ENCODE assay signal across 1 cellular context in the genomic region with DNA sequence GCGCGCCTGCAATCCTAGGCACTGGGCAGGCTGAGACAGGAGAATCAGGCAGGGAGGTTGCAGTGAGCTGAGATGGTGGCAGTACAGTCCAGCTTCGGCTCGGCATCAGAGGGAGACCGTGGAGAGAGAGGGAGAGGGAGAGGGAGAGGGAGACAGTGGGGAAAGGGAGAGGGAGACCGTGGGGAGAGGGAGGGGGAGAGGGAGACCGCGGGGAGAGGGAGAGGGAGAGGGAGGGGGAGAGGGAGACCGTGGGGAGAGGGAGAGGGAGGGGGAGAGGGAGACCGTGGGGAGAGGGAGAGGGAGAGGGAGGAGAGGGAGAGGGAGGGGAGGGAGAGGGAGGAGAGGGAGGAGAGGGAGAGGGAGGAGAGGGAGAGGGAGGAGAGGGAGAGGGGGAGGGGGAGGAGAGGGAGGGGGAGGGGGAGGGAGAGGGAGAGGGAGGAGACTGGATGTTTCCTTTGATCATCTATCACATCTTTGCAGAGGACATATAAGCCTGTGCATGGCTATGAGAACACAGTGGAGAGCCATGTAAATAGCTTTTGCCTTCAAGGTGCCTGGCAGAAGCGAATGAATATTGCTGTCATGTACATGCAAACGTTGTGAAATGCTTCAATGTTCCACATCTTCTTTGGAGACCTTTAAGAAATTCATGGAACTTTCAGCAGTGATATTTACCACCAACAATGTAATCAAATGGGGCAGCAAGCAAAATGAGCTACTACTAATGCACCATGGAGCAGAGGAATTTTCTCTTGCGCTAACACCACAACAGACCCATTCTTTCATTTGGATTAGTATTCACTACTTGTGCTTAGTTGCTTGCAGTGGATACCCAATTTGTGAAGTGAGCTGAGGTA.
TF ChIP-seq lines count a peak whose summit lies in the region.

No MANE protein-coding gene starts in this region.

TF ChIP-seq in K562, 482 proteins besides CTCF, POLR2A, EP300 and RAD21:
- peak; percentile 91 for TF ChIP-seq PCBP1 (IDR thresholded peaks at IDR 0.05; ENCODE audit: low read depth, low read length, poor library complexity, severe bottlenecking)
- TF ChIP-seq PCBP2 (IDR thresholded peaks at IDR 0.05; ENCODE audit: low read depth, low read length, poor library complexity, severe bottlenecking) = peak; percentile 68
- TF ChIP-seq ZNF76 (CRISPR knock-in tag; IDR thresholded peaks at IDR 0.05; ENCODE audit: borderline replicate concordance) = no peak
TF ChIP-seq in K562: peak in this region for 2.
